23 cellular contexts compared by ENCODE assay signal in the genomic region with DNA sequence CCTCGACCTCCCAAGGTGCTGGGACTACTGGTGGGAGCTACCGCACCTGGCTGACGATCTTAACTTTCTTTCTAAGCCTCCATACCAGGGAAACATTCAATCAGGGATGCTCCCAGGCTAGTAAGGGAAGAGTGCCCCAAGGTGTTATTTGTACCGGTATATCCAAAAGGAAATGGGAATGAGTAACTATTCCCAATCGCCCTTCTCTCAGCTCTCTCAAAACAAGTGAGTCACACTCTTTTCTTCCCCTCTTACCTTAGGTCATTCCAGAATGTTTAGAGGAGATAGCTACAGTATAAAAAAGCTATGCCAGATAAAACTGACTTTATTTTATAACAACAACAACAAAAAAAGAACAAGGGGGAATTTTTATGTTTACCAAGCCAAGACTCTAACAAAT. TPM values are rescaled to one million over a fixed set of nuclear protein-coding genes. Genes with fewer than 3 reads are reported as not detected.
"Had no signal": no experiment of that assay in that cellular context is flagged by ENCODE, and none has a peak within 500 bp of the region (broad histone marks: within the 10 kb centered on the region; RNA-seq: fewer than 3 reads in every experiment).

No MANE protein-coding gene starts in this region.

- H3K9ac ChIP-seq: parathyroid adenoma had no signal

- H3K4me3 ChIP-seq: cardiac muscle cell, hepatocyte, spleen, testis, transverse colon had no signal

- H3K79me2 ChIP-seq: hepatocyte, parathyroid adenoma had no signal

- H3K27me3 ChIP-seq: cardiac muscle cell, hepatocyte, testis, transverse colon had no signal

- H2AFZ ChIP-seq: hepatocyte, parathyroid adenoma had no signal

- ATAC-seq: activated CD4-positive, alpha-beta T cell treated with anti-CD3 and anti-CD28 coated beads for 36 hours; activated CD8-positive, alpha-beta T cell treated with anti-CD3 and anti-CD28 coated beads, Interleukin-2, amount 10 ng/mL, durations not matched to agents 7 days and 5 days; activated T-cell treated with anti-CD3 and anti-CD28 coated beads, Interleukin-2, amount 50 U/mL, for 72 hours; effector memory CD8-positive, alpha-beta T cell; esophagus mucosa; naive thymus-derived CD8-positive, alpha-beta T cell; right cardiac atrium had no signal

- H3K4me1 ChIP-seq: parathyroid adenoma, spleen, testis, transverse colon had no signal

- DNase-seq: activated CD4-positive, alpha-beta T cell treated with anti-CD3 and anti-CD28 coated beads for 36 hours; activated CD4-positive, CD25-positive, alpha-beta regulatory T cell; activated CD8-positive, alpha-beta T cell treated with anti-CD3 and anti-CD28 coated beads, Interleukin-2, amount 10 ng/mL, durations not matched to agents 7 days and 5 days; activated naive CD4-positive, alpha-beta T cell treated with Interleukin-2 at 50 U/mL for 16 hours; activated T-cell treated with anti-CD3 and anti-CD28 coated beads for 4 hours; activated T-cell treated with anti-CD3 and anti-CD28 coated beads, Interleukin-2, amount 50 U/mL, for 72 hours; anterior cingulate cortex; cortex of kidney; effector memory CD8-positive, alpha-beta T cell; midbrain; naive thymus-derived CD8-positive, alpha-beta T cell; nucleus accumbens; right cardiac atrium; spleen; stimulated activated naive CD4-positive, alpha-beta T cell treated with Interleukin-2 at 50 U/mL for 16 hours; testis; transverse colon had no signal

- H3K27ac ChIP-seq: cardiac muscle cell, hepatocyte, parathyroid adenoma, spleen, testis, transverse colon had no signal

- H3K4me2 ChIP-seq: hepatocyte had no signal

- H3K36me3 ChIP-seq: cardiac muscle cell, spleen, transverse colon had no signal

- H3K9me3 ChIP-seq: spleen, testis, transverse colon had no signal

RNA-seq across cellular contexts. Expression of a gene that starts 13.7 kb away (rescaled TPM):
- total RNA-seq: activated CD8-positive, alpha-beta T cell treated with anti-CD3 and anti-CD28 coated beads, Interleukin-2, amount 10 ng/mL, durations not matched to agents 7 days and 5 days; chondrocyte; esophagus mucosa; T-helper 1 cell treated with Interleukin-12 subunit alpha and Interleukin-12 subunit beta and Interleukin-4 antibody, amounts not matched to agents 30 ng/mL and 1 ng/mL, for 36 hours had no signal
